23 cellular contexts compared by ENCODE assay signal in genomic region chr6:163364641-163365040, GRCh38. TPM values are rescaled to one million over a fixed set of nuclear protein-coding genes. Genes with fewer than 3 reads are reported as not detected.
DNase-seq lines count a peak whose midpoint lies in the region; ATAC-seq and TF ChIP-seq lines count a peak whose summit lies in the region.
"Had no signal": no experiment of that assay in that cellular context is flagged by ENCODE, and none has a peak within 500 bp of the region (broad histone marks: within the 10 kb centered on the region; RNA-seq: fewer than 3 reads in every experiment).

No MANE protein-coding gene starts in this region.

- no peak overlapping the region for H3K9ac ChIP-seq in neural progenitor cell
- H3K9ac ChIP-seq: BLaER1 had no signal

- H3K4me1 Mint-ChIP-seq in HFFc6 (ENCODE audit: low read depth) = no peaks in the 10 kb centered on the region; the same call in 1 of the 2 replicates
- H3K4me1 Mint-ChIP-seq in neural progenitor cell = peaks cover 27% of the 10 kb centered on the region
- H3K4me1 Mint-ChIP-seq: CD4-positive, CD25-positive, alpha-beta regulatory T cell; CD8-positive, alpha-beta memory T cell had no signal

- no peak for DNase-seq in left cardiac atrium
- DNase-seq in heart right ventricle = no peak
- DNase-seq in HFFc6 = no peak
- DNase-seq in neural progenitor cell (ENCODE audit: low spot score) = no peak
- DNase-seq: 8988T; ACHN; BE2C; C1 segment of cervical spinal cord; CD4-positive, alpha-beta memory T cell; CD4-positive, CD25-positive, alpha-beta regulatory T cell; CD8-positive, alpha-beta memory T cell; COR-L47; DMS 273 treated with DMSO at 0.1 percent for 48 hours; DMS153; DMS53; DMS79; DND-41; EL; GDM1 had no signal

- H3K27me3 Mint-ChIP-seq in HFFc6 (ENCODE audit: insufficient read depth) (peaks cover 12% of the 10 kb centered on the region), neural progenitor cell (ENCODE audit: insufficient read depth, low read depth) (peaks cover 2% of the 10 kb centered on the region)

- no peaks in the 10 kb centered on the region for H3K79me2 ChIP-seq in neural progenitor cell (ENCODE audit: low read depth)

- no peak overlapping the region for H3K4me2 ChIP-seq in neural progenitor cell
- H3K4me2 ChIP-seq: BLaER1 had no signal

- H3K36me3 ChIP-seq in heart right ventricle (no peaks in the 10 kb centered on the region), neural progenitor cell (no peaks in the 10 kb centered on the region)
- H3K36me3 ChIP-seq: BE2C, BLaER1 had no signal

- H3K36me3 Mint-ChIP-seq in HFFc6 (ENCODE audit: low read depth) (no peaks in the 10 kb centered on the region), neural progenitor cell (no peaks in the 10 kb centered on the region)
- H3K36me3 Mint-ChIP-seq: CD14-positive monocyte; CD4-positive, alpha-beta memory T cell; CD4-positive, CD25-positive, alpha-beta regulatory T cell; CD8-positive, alpha-beta memory T cell had no signal

- H3K4me1 ChIP-seq in heart right ventricle = peaks cover 0 to 19% (median 1%) of the 10 kb centered on the region in 9 donors
- no peaks in the 10 kb centered on the region for H3K4me1 ChIP-seq in neural progenitor cell
- H3K4me1 ChIP-seq: BE2C had no signal

- TF ChIP-seq CTCF in heart right ventricle (IDR thresholded peaks at IDR 0.05) (no peak), HFFc6 (IDR thresholded peaks at IDR 0.05) (no peak), neural progenitor cell (IDR thresholded peaks at IDR 0.05) (no peak)

- H2AFZ ChIP-seq in neural progenitor cell (replicated peaks) = no peak overlapping the region

- no peak overlapping the region for H3K27ac Mint-ChIP-seq in HFFc6
- H3K27ac Mint-ChIP-seq in neural progenitor cell = peak overlapping the region; percentile 42
- H3K27ac Mint-ChIP-seq: CD14-positive monocyte; CD4-positive, alpha-beta memory T cell had no signal

- WGBS in heart right ventricle, 2 donors = 86 to 94% methylated on average over 13 of the region's 13 CpGs

- H3K4me3 Mint-ChIP-seq in HFFc6 = peak overlapping the region; percentile 3; the same call in 1 of the 2 replicates
- no peak overlapping the region for H3K4me3 Mint-ChIP-seq in neural progenitor cell
- H3K4me3 Mint-ChIP-seq: CD14-positive monocyte; CD4-positive, alpha-beta memory T cell; CD8-positive, alpha-beta memory T cell had no signal

- intact Hi-C loops in left cardiac atrium (cut with DNase I) = no loop called here
- intact Hi-C loops in heart right ventricle (cut with DNase I) = no loop called here

- H3K27me3 ChIP-seq in heart right ventricle (no peaks in the 10 kb centered on the region), neural progenitor cell (no peaks in the 10 kb centered on the region)
- H3K27me3 ChIP-seq: BE2C, BLaER1 had no signal

- no peaks in the 10 kb centered on the region for H4K20me1 ChIP-seq in neural progenitor cell (ENCODE audit: low read depth)
- H4K20me1 ChIP-seq: BLaER1 had no signal

- ATAC-seq in left cardiac atrium = peak; percentile 55 to 80
- no peak for ATAC-seq in heart right ventricle
- no peak for ATAC-seq in GM21717 (IDR thresholded peaks at IDR 0.05; ENCODE audit: unreplicated experiment)
- ATAC-seq: GM12878 had no signal

- H3K9me3 Mint-ChIP-seq in HFFc6 (no peaks in the 10 kb centered on the region), neural progenitor cell (no peaks in the 10 kb centered on the region)
- H3K9me3 Mint-ChIP-seq: CD4-positive, alpha-beta memory T cell; CD8-positive, alpha-beta memory T cell had no signal

- H3K9me3 ChIP-seq in heart right ventricle (no peaks in the 10 kb centered on the region), neural progenitor cell (ENCODE audit: low read depth) (no peaks in the 10 kb centered on the region)
- H3K9me3 ChIP-seq: BE2C, BLaER1 had no signal

- H3F3A ChIP-seq in neural progenitor cell (ENCODE audit: low read depth) = no peaks in the 10 kb centered on the region

- H3K27ac ChIP-seq in heart right ventricle (no peak overlapping the region), neural progenitor cell (no peak overlapping the region)
- H3K27ac ChIP-seq: BLaER1 had no signal

- H3K4me3 ChIP-seq in heart right ventricle (no peak overlapping the region), neural progenitor cell (no peak overlapping the region)
- H3K4me3 ChIP-seq: BLaER1, GM12878 had no signal

RNA-seq across cellular contexts. Expression of gene QKI, which starts 49.9 kb away (rescaled TPM):
- total RNA-seq in left cardiac atrium = 100 to 1,000 TPM; 317 to 351 TPM
- total RNA-seq in heart right ventricle = 100 to 1,000 TPM; 386 to 551 (median 505) TPM
- 10 to 100 TPM; 74.7 to 86.2 TPM for polyA plus RNA-seq in heart right ventricle
- total RNA-seq in HFFc6 (2021; fragmentation: NEBNext Ultra II Directional; extraction: Animal tissue kit (Norgen Biotek cat#: 25700)) = 10 to 100 TPM; 71.3 to 90.5 (median 85.1) TPM
- total RNA-seq in neural progenitor cell (ENCODE audit: low replicate concordance) = 212 and 216 TPM in 2 replicates

Comparison
In these comparisons a context has a peak if more than half of its experiments do, and no peak if none do; other contexts are left out.
1. ATAC-seq: peak in left cardiac atrium (2 of 2); none in heart right ventricle (0 of 8) and GM21717 (single experiment).